8 cellular contexts compared by ENCODE assay signal in genomic region chr11:103091024-103091423, GRCh38. TPM values are rescaled to one million over a fixed set of nuclear protein-coding genes. Genes with fewer than 3 reads are reported as not detected.
A peak's percentile ranks its signal among the peaks of the same experiment; 100 is the strongest.
DNase-seq lines count a peak whose midpoint lies in the region; ATAC-seq and TF ChIP-seq lines count a peak whose summit lies in the region.

No MANE protein-coding gene starts in this region.

- peaks cover 0 to 2% of the 10 kb centered on the region in 2 donors for H3K9me3 Mint-ChIP-seq in natural killer cell

- intact Hi-C loops in natural killer cell (cut with micrococcal nuclease), result no loop called here

- peaks cover 36% of the 10 kb centered on the region for H3K4me1 ChIP-seq in OCI-LY1 (ENCODE audit: insufficient read depth, low read length, severe bottlenecking)

- TF ChIP-seq CTCF in OCI-LY1 (IDR thresholded peaks at IDR 0.05; ENCODE audit: low read length) (no peak), natural killer cell (IDR thresholded peaks at IDR 0.05) (no peak)

- H3K9me3 ChIP-seq in OCI-LY1 (ENCODE audit: low read length), result no peaks in the 10 kb centered on the region

- peaks cover 11% of the 10 kb centered on the region for H3K36me3 Mint-ChIP-seq in natural killer cell

- H3K4me2 ChIP-seq in OCI-LY1 (ENCODE audit: low read length), result peak overlapping the region; percentile 90

- ATAC-seq in GM19395 (IDR thresholded peaks at IDR 0.05; ENCODE audit: unreplicated experiment) (peak; percentile 13), natural killer cell (no peak), HG02678 (IDR thresholded peaks at IDR 0.05; ENCODE audit: unreplicated experiment) (no peak), HG02763 (IDR thresholded peaks at IDR 0.05; ENCODE audit: unreplicated experiment) (no peak)

- H3K9ac ChIP-seq in OCI-LY1 (ENCODE audit: low read length), result peak overlapping the region; percentile 98

- H3K4me1 Mint-ChIP-seq in natural killer cell, result peaks cover 23 to 24% of the 10 kb centered on the region in 2 donors

- H3K9me2 ChIP-seq in OCI-LY1 (ENCODE audit: low read depth, low read length), result no peaks in the 10 kb centered on the region

- H3K27me3 ChIP-seq in OCI-LY1 (ENCODE audit: insufficient read depth, low read length), result no peaks in the 10 kb centered on the region

- H3F3A ChIP-seq in OCI-LY1 (ENCODE audit: insufficient read depth, low read length), result no peaks in the 10 kb centered on the region

- H3K36me3 ChIP-seq in OCI-LY1 (ENCODE audit: insufficient read depth, low read length), result peaks cover 30% of the 10 kb centered on the region

- H4K20me1 ChIP-seq in OCI-LY1 (ENCODE audit: insufficient read depth, low read length), result no peaks in the 10 kb centered on the region

- no peak overlapping the region for H3K27ac ChIP-seq in OCI-LY1 (ENCODE audit: low read depth, low read length, poor library complexity, severe bottlenecking)

- H3K4me3 Mint-ChIP-seq in natural killer cell, result peak overlapping the region; percentile 92

- peaks cover 49% of the 10 kb centered on the region for H3K79me2 ChIP-seq in OCI-LY1 (ENCODE audit: insufficient read depth, low read length)

- H3K27me3 Mint-ChIP-seq in natural killer cell (ENCODE audit: low read depth in 2 of 2), result peaks cover 23 to 32% of the 10 kb centered on the region in 2 donors

- H3K27ac Mint-ChIP-seq in natural killer cell, result peak overlapping the region; percentile 90 to 91

- DNase-seq in AG20443 (ENCODE audit: low spot score) (peak; percentile 21), dermis blood vessel endothelial cell (peak; percentile 20), natural killer cell (no peak), putamen (ENCODE audit: low spot score) (no peak)

- H2AFZ ChIP-seq in OCI-LY1 (ENCODE audit: low read length), result no peak overlapping the region

- H3K4me3 ChIP-seq in OCI-LY1 (ENCODE audit: low read depth, low read length, poor library complexity, severe bottlenecking), result peak overlapping the region; percentile 97

RNA-seq across cellular contexts. Expression of gene DCUN1D5, which starts 0.9 kb away (rescaled TPM):
- total RNA-seq in dermis blood vessel endothelial cell (44.9 and 52.9 TPM in 2 replicates), natural killer cell (10 to 100 TPM; 11.2 to 16.8 (median 15.2) TPM)

RNA-seq across cellular contexts. Expression of gene DYNC2H1, which starts 18.2 kb away (rescaled TPM):
- total RNA-seq in dermis blood vessel endothelial cell (5.7 and 8.5 TPM in 2 replicates), natural killer cell (1 to 10 TPM; 4.1 to 7.5 (median 4.4) TPM)

Comparison
In these comparisons a context has a peak if more than half of its experiments do, and no peak if none do; other contexts are left out.
1. DNase-seq: peak in AG20443 (single experiment) and dermis blood vessel endothelial cell (single experiment); none in natural killer cell (single experiment) and putamen (single experiment).